8 cellular contexts compared by ENCODE assay signal in genomic region chr9:137028013-137028280, GRCh38. TPM values are rescaled to one million over a fixed set of nuclear protein-coding genes. Genes with fewer than 3 reads are reported as not detected.
A peak's percentile ranks its signal among the peaks of the same experiment; 100 is the strongest.
DNase-seq lines count a peak whose midpoint lies in the region; ATAC-seq and TF ChIP-seq lines count a peak whose summit lies in the region.

A gene with protein sequence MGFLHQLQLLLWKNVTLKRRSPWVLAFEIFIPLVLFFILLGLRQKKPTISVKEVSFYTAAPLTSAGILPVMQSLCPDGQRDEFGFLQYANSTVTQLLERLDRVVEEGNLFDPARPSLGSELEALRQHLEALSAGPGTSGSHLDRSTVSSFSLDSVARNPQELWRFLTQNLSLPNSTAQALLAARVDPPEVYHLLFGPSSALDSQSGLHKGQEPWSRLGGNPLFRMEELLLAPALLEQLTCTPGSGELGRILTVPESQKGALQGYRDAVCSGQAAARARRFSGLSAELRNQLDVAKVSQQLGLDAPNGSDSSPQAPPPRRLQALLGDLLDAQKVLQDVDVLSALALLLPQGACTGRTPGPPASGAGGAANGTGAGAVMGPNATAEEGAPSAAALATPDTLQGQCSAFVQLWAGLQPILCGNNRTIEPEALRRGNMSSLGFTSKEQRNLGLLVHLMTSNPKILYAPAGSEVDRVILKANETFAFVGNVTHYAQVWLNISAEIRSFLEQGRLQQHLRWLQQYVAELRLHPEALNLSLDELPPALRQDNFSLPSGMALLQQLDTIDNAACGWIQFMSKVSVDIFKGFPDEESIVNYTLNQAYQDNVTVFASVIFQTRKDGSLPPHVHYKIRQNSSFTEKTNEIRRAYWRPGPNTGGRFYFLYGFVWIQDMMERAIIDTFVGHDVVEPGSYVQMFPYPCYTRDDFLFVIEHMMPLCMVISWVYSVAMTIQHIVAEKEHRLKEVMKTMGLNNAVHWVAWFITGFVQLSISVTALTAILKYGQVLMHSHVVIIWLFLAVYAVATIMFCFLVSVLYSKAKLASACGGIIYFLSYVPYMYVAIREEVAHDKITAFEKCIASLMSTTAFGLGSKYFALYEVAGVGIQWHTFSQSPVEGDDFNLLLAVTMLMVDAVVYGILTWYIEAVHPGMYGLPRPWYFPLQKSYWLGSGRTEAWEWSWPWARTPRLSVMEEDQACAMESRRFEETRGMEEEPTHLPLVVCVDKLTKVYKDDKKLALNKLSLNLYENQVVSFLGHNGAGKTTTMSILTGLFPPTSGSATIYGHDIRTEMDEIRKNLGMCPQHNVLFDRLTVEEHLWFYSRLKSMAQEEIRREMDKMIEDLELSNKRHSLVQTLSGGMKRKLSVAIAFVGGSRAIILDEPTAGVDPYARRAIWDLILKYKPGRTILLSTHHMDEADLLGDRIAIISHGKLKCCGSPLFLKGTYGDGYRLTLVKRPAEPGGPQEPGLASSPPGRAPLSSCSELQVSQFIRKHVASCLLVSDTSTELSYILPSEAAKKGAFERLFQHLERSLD (N-terminal part only) (minus strand): TSS chr9:137028237. CDS start chr9:137028140, 97 bp downstream.

- no peak for TF ChIP-seq EP300 in neural cell (conservative IDR thresholded peaks at IDR 0.05; ENCODE audit: poor library complexity, severe bottlenecking)

- H3K27ac ChIP-seq in DOHH2 (ENCODE audit: low read depth, low read length) (no peak within 1 kb of the TSS), Peyer's patch (peak within 1 kb of the TSS; percentile 53 to 78 (median 70)), esophagus (ENCODE audit: low read depth in 2 of 2, low read length in 1 of 2) (peak within 1 kb of the TSS in 1 of 2 donors; percentile 66), neural cell (ENCODE audit: low read length) (peak within 1 kb of the TSS; percentile 49)

- H3K9me2 ChIP-seq in DOHH2 (replicated peaks; ENCODE audit: control insufficient read depth, low read length) (no peaks in the 10 kb centered on the region), neural cell (ENCODE audit: insufficient read depth, low read length) (no peaks in the 10 kb centered on the region)

- ATAC-seq in GM21717 (IDR thresholded peaks at IDR 0.05; ENCODE audit: unreplicated experiment) (no peak), GM21529 (IDR thresholded peaks at IDR 0.05; ENCODE audit: unreplicated experiment) (no peak)

- peak within 1 kb of the TSS; percentile 90 for H2AFZ ChIP-seq in neural cell (ENCODE audit: low read depth, low read length)

- WGBS in esophagus, 2 donors, result 0 to 1% methylated on average over 19 to 45 of the region's 45 CpGs

- H3F3A ChIP-seq in DOHH2 (ENCODE audit: control insufficient read depth, insufficient read depth) (no peaks in the 10 kb centered on the region), neural cell (ENCODE audit: insufficient read depth, low read length, poor library complexity, severe bottlenecking) (no peaks in the 10 kb centered on the region)

- no peak for TF ChIP-seq POLR2A in Peyer's patch (IDR thresholded peaks at IDR 0.05)

- H3K79me2 ChIP-seq in DOHH2 (ENCODE audit: control insufficient read depth, low read length) (no peaks in the 10 kb centered on the region), neural cell (replicated peaks; ENCODE audit: insufficient read depth, low read length) (peaks cover 5% of the 10 kb centered on the region)

- peak within 1 kb of the TSS; percentile 86 for H3K9ac ChIP-seq in neural cell (ENCODE audit: low read length)

- H3K9me3 ChIP-seq in DOHH2 (ENCODE audit: control insufficient read depth, insufficient read depth, low read length) (no peaks in the 10 kb centered on the region), Peyer's patch (no peaks in the 10 kb centered on the region), esophagus (ENCODE audit: control insufficient read depth in 2 of 2, insufficient read depth in 1 of 2, low read depth in 1 of 2, low read length in 1 of 2) (no peaks in the 10 kb centered on the region), neural cell (ENCODE audit: low read length) (no peaks in the 10 kb centered on the region)

- H3K4me3 ChIP-seq in DOHH2 (ENCODE audit: low read length) (peak within 1 kb of the TSS; percentile 77), Peyer's patch (peak within 1 kb of the TSS; percentile 50 to 86 (median 74)), esophagus (ENCODE audit: low read depth in 1 of 2, low read length in 2 of 2) (peak within 1 kb of the TSS; percentile 49 to 58), neural cell (ENCODE audit: low read length) (peak within 1 kb of the TSS; percentile 91)

- H3K4me2 ChIP-seq in DOHH2 (ENCODE audit: low read length) (peak within 1 kb of the TSS; percentile 97), neural cell (ENCODE audit: low read length) (peak within 1 kb of the TSS; percentile 91)

- TF ChIP-seq RAD21 in neural cell (conservative IDR thresholded peaks at IDR 0.05), result no peak

- H3K27me3 ChIP-seq in DOHH2 (ENCODE audit: control insufficient read depth, low read length) (peaks cover 52% of the 10 kb centered on the region), Peyer's patch (no peaks in the 10 kb centered on the region), esophagus (ENCODE audit: control insufficient read depth in 1 of 2, insufficient read depth in 2 of 2, low read length in 2 of 2) (no peaks in the 10 kb centered on the region), neural cell (ENCODE audit: insufficient read depth, low read depth, low read length) (no peaks in the 10 kb centered on the region)

- TF ChIP-seq CTCF in DOHH2 (IDR thresholded peaks at IDR 0.05; ENCODE audit: low read depth, low read length, poor library complexity, severe bottlenecking), result no peak
- TF ChIP-seq CTCF in Peyer's patch (IDR thresholded peaks at IDR 0.05), result no peak
- no peak for TF ChIP-seq CTCF in neural cell (IDR thresholded peaks at IDR 0.05; ENCODE audit: poor library complexity, severe bottlenecking)

- H3K36me3 ChIP-seq in DOHH2 (ENCODE audit: control insufficient read depth, low read length) (no peaks in the 10 kb centered on the region), Peyer's patch (no peaks in the 10 kb centered on the region), esophagus (ENCODE audit: control insufficient read depth in 2 of 2, insufficient read depth in 2 of 2, low read length in 1 of 2) (peaks cover 0 to 3% of the 10 kb centered on the region in 2 donors), neural cell (ENCODE audit: insufficient read depth, low read length) (no peaks in the 10 kb centered on the region)

- DNase-seq in Peyer's patch, result no peak
- no peak for DNase-seq in middle frontal gyrus (ENCODE audit: extremely low spot score, low spot score)
- DNase-seq in Ammon's horn (ENCODE audit: low spot score), result no peak

- peaks cover 53% of the 10 kb centered on the region for H3K4me1 ChIP-seq in DOHH2 (ENCODE audit: control insufficient read depth, low read length)
- peaks cover 18 to 77% (median 46%) of the 10 kb centered on the region in 4 donors for H3K4me1 ChIP-seq in Peyer's patch
- H3K4me1 ChIP-seq in esophagus (ENCODE audit: control insufficient read depth in 2 of 2, insufficient read depth in 2 of 2, low read length in 1 of 2), result peaks cover 8 to 20% of the 10 kb centered on the region in 2 donors

- H4K20me1 ChIP-seq in DOHH2 (ENCODE audit: control insufficient read depth, insufficient read depth, low read depth, low read length) (0 out of 2 replicates have a peak, but pooled peaks cover 3% of the 10 kb centered on the region), neural cell (ENCODE audit: insufficient read depth) (no peaks in the 10 kb centered on the region)

TF ChIP-seq in neural cell, 6 proteins besides CTCF, POLR2A, EP300 and RAD21:
- TF ChIP-seq TAF1 (IDR thresholded peaks at IDR 0.05; ENCODE audit: low read depth), result no peak
- no peak for TF ChIP-seq POLR2AphosphoS5 (IDR thresholded peaks at IDR 0.05)
- TF ChIP-seq SMC3 (conservative IDR thresholded peaks at IDR 0.05; ENCODE audit: poor library complexity), result no peak

RNA-seq across cellular contexts. Expression of the gene that starts here (rescaled TPM):
- total RNA-seq in Peyer's patch, result 10 to 100 TPM; 46.4 to 69.0 (median 49.0) TPM
- polyA plus RNA-seq in esophagus, result 10 to 100 TPM in 1 of 2 donors, 1 to 10 TPM in 1; 7.7 to 14.7 TPM
- 30.6 and 52.0 TPM in 2 replicates for polyA plus RNA-seq in neural cell
- 24.3 and 32.9 TPM in 2 replicates for polyA minus RNA-seq in neural cell
